Comparison of ENCODE assay signal across 8 cellular contexts in genomic region chr11:71787014-71787823, GRCh38. TPM values are rescaled to one million over a fixed set of nuclear protein-coding genes. Genes with fewer than 3 reads are reported as not detected.
A peak's percentile ranks its signal among the peaks of the same experiment; 100 is the strongest.
DNase-seq lines count a peak whose midpoint lies in the region; ATAC-seq and TF ChIP-seq lines count a peak whose summit lies in the region.

No MANE protein-coding gene starts in this region.

- no peaks in the 10 kb centered on the region for H3K36me3 ChIP-seq in A673 (ENCODE audit: insufficient read depth, low read length, poor library complexity, severe bottlenecking)
- H3K36me3 ChIP-seq in mammary epithelial cell (ENCODE audit: insufficient read depth, low read length) = no peaks in the 10 kb centered on the region
- no peaks in the 10 kb centered on the region for H3K36me3 ChIP-seq in smooth muscle cell (ENCODE audit: low read depth)

- ATAC-seq in GM18867 (IDR thresholded peaks at IDR 0.05; ENCODE audit: unreplicated experiment) = peak; percentile 97
- ATAC-seq in HG03097 (IDR thresholded peaks at IDR 0.05; ENCODE audit: low FRiP score, unreplicated experiment) = peak; percentile 99

- no TSS peak for BruUV-seq in A673 (replicated peaks; lab: Mats Ljungman, UMichigan)
- no TSS peak for BruUV-seq in mammary epithelial cell (replicated peaks; lab: Mats Ljungman, UMichigan)

- CTCF ChIA-PET in A673 (lab: Charles Lee) (no interaction called here), mammary epithelial cell (lab: Charles Lee; ENCODE audit: low non-redundant PET) (interaction anchor here (0.6 kb wide), 2 partner anchors 13 to 77 kb away, joined by 3 to 7 read pairs; no protein-coding TSS in a partner anchor)

- in situ Hi-C loops in mammary epithelial cell (cut with MboI; ENCODE audit: low sequenced_read_pairs in 2 of 2) = no loop called here

- peaks cover 5% of the 10 kb centered on the region for H3F3A ChIP-seq in smooth muscle cell (ENCODE audit: low read depth)

- H3K4me2 ChIP-seq in mammary epithelial cell (ENCODE audit: insufficient read depth, low read depth, low read length) = peak overlapping the region; percentile 71
- H3K4me2 ChIP-seq in smooth muscle cell = peak overlapping the region; percentile 92

- H3K9ac ChIP-seq in mammary epithelial cell (ENCODE audit: insufficient read depth, low read length) (peak overlapping the region; percentile 75), smooth muscle cell (ENCODE audit: low read depth) (peak overlapping the region; percentile 92)

- H2AFZ ChIP-seq in mammary epithelial cell (ENCODE audit: low read depth, low read length) (peak overlapping the region; percentile 67), smooth muscle cell (ENCODE audit: low read depth) (peak overlapping the region; percentile 90)

- H3K4me1 ChIP-seq in A673 (ENCODE audit: insufficient read depth, low read length, poor library complexity, severe bottlenecking) = no peaks in the 10 kb centered on the region
- H3K4me1 ChIP-seq in mammary epithelial cell (ENCODE audit: insufficient read depth, low read length) = peaks cover 13% of the 10 kb centered on the region
- H3K4me1 ChIP-seq in smooth muscle cell (ENCODE audit: low read depth) = peaks cover 7% of the 10 kb centered on the region

- dilution Hi-C loops in mammary epithelial cell (cut with HindIII; ENCODE audit: low sequenced_read_pairs) = no loop called here

- no peaks in the 10 kb centered on the region for H3K27me3 ChIP-seq in A673 (replicated peaks; ENCODE audit: insufficient read depth, low read depth, low read length, poor library complexity)
- no peaks in the 10 kb centered on the region for H3K27me3 ChIP-seq in mammary epithelial cell (ENCODE audit: insufficient read depth, low read length)
- no peaks in the 10 kb centered on the region for H3K27me3 ChIP-seq in smooth muscle cell (ENCODE audit: low read depth)

- TF ChIP-seq CTCF in A673 (conservative IDR thresholded peaks at IDR 0.05; ENCODE audit: low read depth, low read length) (no peak), VCaP (conservative IDR thresholded peaks at IDR 0.05) (no peak), mammary epithelial cell (conservative IDR thresholded peaks at IDR 0.05 in 1 of 2, IDR thresholded peaks at IDR 0.05 in 1 of 2; ENCODE audit: extremely low read depth in 1 of 2, insufficient read depth in 1 of 2, low read depth in 1 of 2, low read length in 2 of 2) (no peak), smooth muscle cell (IDR thresholded peaks at IDR 0.05; ENCODE audit: borderline replicate concordance, insufficient read depth, poor library complexity, severe bottlenecking) (no peak)

- H4K20me1 ChIP-seq in mammary epithelial cell (ENCODE audit: insufficient read depth, low read length) = no peaks in the 10 kb centered on the region
- no peaks in the 10 kb centered on the region for H4K20me1 ChIP-seq in smooth muscle cell (ENCODE audit: low read depth)

- no peaks in the 10 kb centered on the region for H3K79me2 ChIP-seq in mammary epithelial cell (ENCODE audit: insufficient read depth, low read length)
- H3K79me2 ChIP-seq in smooth muscle cell (ENCODE audit: low read depth) = no peaks in the 10 kb centered on the region

- H3K9me3 ChIP-seq in A673 (ENCODE audit: low read depth, low read length, poor library complexity, severe bottlenecking) (no peaks in the 10 kb centered on the region), mammary epithelial cell (replicated peaks; ENCODE audit: insufficient read depth, low read length) (no peaks in the 10 kb centered on the region), smooth muscle cell (replicated peaks; ENCODE audit: low read depth) (no peaks in the 10 kb centered on the region)

- WGBS in mammary epithelial cell (ENCODE audit: low coverage, missing lambda C conversion rate) = no CpG with 5 or more reads among the region's 67 CpGs
- WGBS in smooth muscle cell (ENCODE audit: low lambda C conversion rate) = under 1% methylated on average over 29 of the region's 67 CpGs

- DNase-seq in A673 (ENCODE audit: low spot score) (peak; percentile 99), NCI-H2171 (lab: John Stamatoyannopoulos, UW) (peak; percentile 97), mammary epithelial cell (peak; percentile 98), iPS-NIHi7 (ENCODE audit: extremely low spot score) (peak; percentile 77), smooth muscle cell (lab: John Stamatoyannopoulos, UW; ENCODE audit: unreplicated experiment) (peak; percentile 99)

- H3K4me3 ChIP-seq in A673 (ENCODE audit: low read depth, low read length, poor library complexity, severe bottlenecking) (peak overlapping the region; percentile 78), mammary epithelial cell (replicated peaks in 1 of 3; ENCODE audit: insufficient read depth in 1 of 3, low read depth in 2 of 3, low read length in 3 of 3) (peak overlapping the region; percentile 58 to 67 (median 66)), smooth muscle cell (peak overlapping the region; percentile 89)

- intact Hi-C loops in A673 (cut with micrococcal nuclease; ENCODE audit: unreplicated experiment) = no loop called here
- intact Hi-C loops in mammary epithelial cell (cut with micrococcal nuclease) = loop anchor here (10.0 kb wide), 1 partner anchor 138 kb away; the partner anchor contains the start of genes RNF121 and XNDC1N

- POLR2A ChIA-PET in A673 (lab: Charles Lee; ENCODE audit: low non-redundant PET) = interaction anchor here (0.7 kb wide), 1 partner anchor 644 kb away, joined by 10 read pairs; no protein-coding TSS in a partner anchor

- H3K27ac ChIP-seq in A673 (ENCODE audit: low read depth, low read length, poor library complexity, severe bottlenecking) = peak overlapping the region; percentile 88
- H3K27ac ChIP-seq in VCaP = peak overlapping the region; percentile 70
- peak overlapping the region; percentile 89 for H3K27ac ChIP-seq in mammary epithelial cell (ENCODE audit: insufficient read depth, low read depth, low read length)
- H3K27ac ChIP-seq in smooth muscle cell (ENCODE audit: low read depth) = peak overlapping the region; percentile 88

RNA-seq across cellular contexts. Expression of gene DEFB108B, which starts 45.8 kb away (rescaled TPM):
- total RNA-seq in A673 (2021) (not detected in 2 replicates), mammary epithelial cell (not detected), smooth muscle cell (not detected in 2 replicates)
- polyA plus RNA-seq in mammary epithelial cell (not detected), smooth muscle cell (not detected in 2 replicates)
- polyA minus RNA-seq in mammary epithelial cell = not detected

Comparison
In these comparisons a context has a peak if more than half of its experiments do, and no peak if none do; other contexts are left out.
1. Peak in every context shown above with its lines: DNase-seq, ATAC-seq, H3K4me3 ChIP-seq and H3K27ac ChIP-seq.